Comparison of ENCODE assay signal across 8 cellular contexts in the genomic region with DNA sequence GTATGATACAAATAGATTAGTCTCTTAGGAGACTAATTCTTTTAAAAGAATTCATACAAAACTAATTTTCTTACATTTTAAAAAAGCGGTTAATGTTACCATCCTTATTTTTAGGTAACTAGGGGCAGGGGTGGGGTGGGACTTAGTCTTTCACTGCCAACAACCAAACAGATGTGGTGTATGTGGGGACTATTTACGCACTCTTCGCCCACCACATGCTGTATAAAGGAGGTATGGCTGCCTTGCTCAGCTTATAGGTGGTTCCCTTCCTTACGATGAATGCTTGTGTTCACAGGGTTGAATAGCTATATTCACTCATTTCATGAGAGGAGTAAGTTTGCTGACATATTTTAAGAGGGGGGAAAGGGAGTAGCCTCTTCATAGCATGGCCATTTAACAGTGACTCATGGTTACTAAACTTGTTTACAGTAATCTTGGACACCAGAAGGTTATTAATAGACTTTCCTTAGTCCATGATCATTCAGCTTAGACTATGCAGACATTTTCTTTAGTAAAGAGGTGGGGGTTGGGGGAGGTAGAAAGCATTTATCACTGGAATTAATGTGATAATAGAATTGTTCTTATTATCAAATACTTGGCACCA.
DNase-seq lines count a peak whose midpoint lies in the region; ATAC-seq and TF ChIP-seq lines count a peak whose summit lies in the region.

No MANE protein-coding gene starts in this region.

- CTCF ChIA-PET in A673 (lab: Charles Lee) = no interaction called here

- 87 to 91% methylated on average over 4 of the region's 4 CpGs for WGBS in esophagus, 2 donors

- H3K9me3 ChIP-seq in esophagus (ENCODE audit: control insufficient read depth in 2 of 2, insufficient read depth in 1 of 2, low read depth in 1 of 2, low read length in 1 of 2) (no peaks in the 10 kb centered on the region), osteoblast (ENCODE audit: low read depth, low read length) (no peaks in the 10 kb centered on the region), A673 (ENCODE audit: low read depth, low read length, poor library complexity, severe bottlenecking) (no peaks in the 10 kb centered on the region)
- H3K9me3 ChIP-seq in effector memory CD4-positive, alpha-beta T cell (ENCODE audit: control insufficient read depth, low read length) = no peaks in the 10 kb centered on the region

- H3K27ac ChIP-seq in esophagus (ENCODE audit: low read depth in 2 of 2, low read length in 1 of 2) = peak overlapping the region; percentile 21 to 60
- H3K27ac ChIP-seq in osteoblast (ENCODE audit: low read depth, low read length) = peak overlapping the region; percentile 84
- H3K27ac ChIP-seq in effector memory CD4-positive, alpha-beta T cell (ENCODE audit: insufficient read depth, low read length, poor library complexity, severe bottlenecking) = no peak overlapping the region
- no peak overlapping the region for H3K27ac ChIP-seq in A673 (ENCODE audit: low read depth, low read length, poor library complexity, severe bottlenecking)

- POLR2A ChIA-PET in A673 (lab: Charles Lee; ENCODE audit: low non-redundant PET) = no interaction called here

- no peak overlapping the region for H2AFZ ChIP-seq in osteoblast (ENCODE audit: low read length)

- BruUV-seq in A673 (replicated peaks; lab: Mats Ljungman, UMichigan) = no TSS peak

- TF ChIP-seq POLR2A in NB4 (IDR thresholded peaks at IDR 0.05; ENCODE audit: extremely low read depth, insufficient read length) = no peak

- H3K36me3 ChIP-seq in esophagus (ENCODE audit: control insufficient read depth in 2 of 2, insufficient read depth in 2 of 2, low read length in 1 of 2) = no peaks in the 10 kb centered on the region
- H3K36me3 ChIP-seq in osteoblast (ENCODE audit: insufficient read depth, low read length) = no peaks in the 10 kb centered on the region
- no peaks in the 10 kb centered on the region for H3K36me3 ChIP-seq in effector memory CD4-positive, alpha-beta T cell (ENCODE audit: control insufficient read depth, insufficient read depth, low read length)
- H3K36me3 ChIP-seq in A673 (ENCODE audit: insufficient read depth, low read length, poor library complexity, severe bottlenecking) = no peaks in the 10 kb centered on the region

- no peaks in the 10 kb centered on the region for H4K20me1 ChIP-seq in osteoblast (ENCODE audit: insufficient read depth, low read length)

- ATAC-seq in GM21786 (IDR thresholded peaks at IDR 0.05; ENCODE audit: unreplicated experiment) = no peak

- peaks cover 57% of the 10 kb centered on the region for H3K79me2 ChIP-seq in osteoblast (ENCODE audit: insufficient read depth, low read length)

- H3K4me2 ChIP-seq in osteoblast (ENCODE audit: insufficient read depth, low read length) = peak overlapping the region; percentile 46

- H3K4me1 ChIP-seq in esophagus (ENCODE audit: control insufficient read depth in 2 of 2, insufficient read depth in 2 of 2, low read length in 1 of 2) (peaks cover 2 to 7% of the 10 kb centered on the region in 2 donors), osteoblast (ENCODE audit: insufficient read depth, low read length) (peaks cover 20% of the 10 kb centered on the region), A673 (ENCODE audit: insufficient read depth, low read length, poor library complexity, severe bottlenecking) (no peaks in the 10 kb centered on the region)
- peaks cover 26% of the 10 kb centered on the region for H3K4me1 ChIP-seq in effector memory CD4-positive, alpha-beta T cell (ENCODE audit: control insufficient read depth, insufficient read depth, low read length, poor library complexity, severe bottlenecking)

- intact Hi-C loops in A673 (cut with micrococcal nuclease; ENCODE audit: unreplicated experiment) = no loop called here

- H3K4me3 ChIP-seq in NB4 (ENCODE audit: low read depth, low read length) (no peak overlapping the region), esophagus (ENCODE audit: low read depth in 1 of 2, low read length in 2 of 2) (no peak overlapping the region), osteoblast (ENCODE audit: insufficient read depth, low read length) (no peak overlapping the region), A673 (ENCODE audit: low read depth, low read length, poor library complexity, severe bottlenecking) (no peak overlapping the region)
- no peak overlapping the region for H3K4me3 ChIP-seq in effector memory CD4-positive, alpha-beta T cell (ENCODE audit: insufficient read depth, low read depth, low read length, poor library complexity, severe bottlenecking)

- DNase-seq in DMS53 (lab: John Stamatoyannopoulos, UW) (peak; percentile 40), NB4 (ENCODE audit: low read depth) (peak; percentile 47), osteoblast (ENCODE audit: insufficient read length, low spot score, missing footprints) (peak; percentile 92), KBM-7 (no peak), A673 (ENCODE audit: low spot score) (no peak)
- no peak for DNase-seq in effector memory CD4-positive, alpha-beta T cell

- in situ Hi-C loops in KBM-7 (cut with MboI; ENCODE audit: low pct_unique_long_range_greater_than_20kb, low sequenced_read_pairs) = no loop called here

- no peaks in the 10 kb centered on the region for H3K27me3 ChIP-seq in esophagus (ENCODE audit: control insufficient read depth in 1 of 2, insufficient read depth in 2 of 2, low read length in 2 of 2)
- H3K27me3 ChIP-seq in osteoblast (ENCODE audit: insufficient read depth, low read length) = no peaks in the 10 kb centered on the region
- H3K27me3 ChIP-seq in effector memory CD4-positive, alpha-beta T cell (replicated peaks; ENCODE audit: control insufficient read depth, insufficient read depth, low read length, poor library complexity, severe bottlenecking) = no peaks in the 10 kb centered on the region
- H3K27me3 ChIP-seq in A673 (replicated peaks; ENCODE audit: insufficient read depth, low read depth, low read length, poor library complexity) = no peaks in the 10 kb centered on the region

- TF ChIP-seq CTCF in NB4 (IDR thresholded peaks at IDR 0.05; ENCODE audit: low read depth, low read length) (no peak), osteoblast (IDR thresholded peaks at IDR 0.05; ENCODE audit: extremely low read depth, low read depth, low read length) (no peak), A673 (conservative IDR thresholded peaks at IDR 0.05; ENCODE audit: low read depth, low read length) (no peak)

Comparison
In these comparisons a context has a peak if more than half of its experiments do, and no peak if none do; other contexts are left out.
1. DNase-seq: peak in DMS53 (single experiment), NB4 (single experiment) and osteoblast (single experiment); none in effector memory CD4-positive, alpha-beta T cell (0 of 3), KBM-7 (single experiment) and A673 (single experiment).
2. H3K27ac ChIP-seq: peak in esophagus (2 of 2) and osteoblast (single experiment); none in effector memory CD4-positive, alpha-beta T cell (single experiment) and A673 (single experiment).